Comparison of ENCODE assay signal across 21 cellular contexts in genomic region chr19:31625056-31625455, GRCh38.
"Had no signal": no experiment of that assay in that cellular context is flagged by ENCODE, and none has a peak within 500 bp of the region (broad histone marks: within the 10 kb centered on the region; RNA-seq: fewer than 3 reads in every experiment).

No MANE protein-coding gene starts in this region.

- H3K36me3 Mint-ChIP-seq: IgD-negative memory B cell had no signal

- H3K4me2 ChIP-seq: KMS-11, SK-N-SH had no signal

- H3K9ac ChIP-seq: KMS-11, SK-N-SH had no signal

- DNase-seq: Kasumi-1, MM.1S, NCI-H1092 treated with DMSO at 0.1 percent for 48 hours, NCI-H1436, NCI-H187, NCI-H2029, NCI-H2081 treated with DMSO at 0.1 percent for 48 hours, NCI-H2171, NCI-H226, NCI-H446, NCI-H510A, NCI-H524 treated with DMSO at 0.1 percent for 48 hours, NCI-H69, NCI-H774, SHP77, SK-N-SH had no signal

- ATAC-seq: K562, Panc1 had no signal

- H3K27me3 Mint-ChIP-seq: IgD-negative memory B cell had no signal

- H3K9me3 ChIP-seq: SK-N-SH had no signal

- H3K27ac ChIP-seq: KMS-11, RWPE1 had no signal

- H3K4me3 Mint-ChIP-seq: IgD-negative memory B cell had no signal

- H3K4me3 ChIP-seq: K562 had no signal

- H3K4me1 Mint-ChIP-seq: IgD-negative memory B cell had no signal

- H3K27ac Mint-ChIP-seq: IgD-negative memory B cell had no signal
